In genomic region chr18:68041327-68041726, GRCh38 we compare ENCODE assay signal across 32 cellular contexts.
"Had no signal": no experiment of that assay in that cellular context is flagged by ENCODE, and none has a peak within 500 bp of the region (broad histone marks: within the 10 kb centered on the region; RNA-seq: fewer than 3 reads in every experiment).

No MANE protein-coding gene starts in this region.

- ATAC-seq: activated naive CD8-positive, alpha-beta T cell treated with anti-CD3 and anti-CD28 coated beads, Interleukin-2, amount 50 U/mL, for 24 hours; effector memory CD8-positive, alpha-beta T cell; gastroesophageal sphincter; left colon; natural killer cell treated with Interleukin-12 subunit alpha and Interleukin-12 subunit beta and Interleukin-15 and Interleukin-18, amount 100 ng/mL, for 72 hours; sciatic nerve; stimulated activated memory B cell treated with anti-CD40 and anti-IgM and Interleukin-4, amounts not matched to agents 10 μg/mL and 1 μg/mL and 100 μg/mL, for 72 hours; stimulated activated naive CD8-positive, alpha-beta T cell treated with anti-CD3 and anti-CD28 coated beads, Interleukin-15, amount 100 ng/mL, for 72 hours had no signal

- H3K4me1 ChIP-seq: gastroesophageal sphincter, prostate gland, uterus had no signal

- H3K4me3 Mint-ChIP-seq: activated naive CD4-positive, alpha-beta T cell treated with anti-CD3 and anti-CD28 coated beads, Interleukin-2, amount 50 U/mL, for 24 hours; activated naive CD8-positive, alpha-beta T cell treated with anti-CD3 and anti-CD28 coated beads, Interleukin-2, amount 50 U/mL, for 24 hours; activated T-cell treated with anti-CD3 and anti-CD28 coated beads, Interleukin-2, amount 50 U/mL, for 24 hours; effector memory CD8-positive, alpha-beta T cell; natural killer cell treated with Interleukin-12 subunit alpha and Interleukin-12 subunit beta and Interleukin-15 and Interleukin-18, amount 100 ng/mL, for 72 hours; stimulated activated memory B cell treated with anti-CD40 and anti-IgM and Interleukin-4, amounts not matched to agents 10 μg/mL and 1 μg/mL and 100 μg/mL, for 72 hours; stimulated activated naive CD8-positive, alpha-beta T cell treated with anti-CD3 and anti-CD28 coated beads, Interleukin-15, amount 100 ng/mL, for 72 hours; T-helper 1 cell treated with Interleukin-12 subunit alpha and Interleukin-12 subunit beta and Interleukin-4 antibody, amounts not matched to agents 30 μg/mL and 1 μg/mL, for 36 hours; type B pancreatic cell had no signal

- H3K36me3 ChIP-seq: gastroesophageal sphincter, neutrophil, ovary, prostate gland, uterus had no signal

- H3K27me3 Mint-ChIP-seq: activated naive CD4-positive, alpha-beta T cell treated with anti-CD3 and anti-CD28 coated beads, Interleukin-2, amount 50 U/mL, for 24 hours; activated naive CD8-positive, alpha-beta T cell treated with anti-CD3 and anti-CD28 coated beads, Interleukin-2, amount 50 U/mL, for 24 hours; activated T-cell treated with anti-CD3 and anti-CD28 coated beads, Interleukin-2, amount 50 U/mL, for 24 hours; effector memory CD8-positive, alpha-beta T cell; natural killer cell treated with Interleukin-12 subunit alpha and Interleukin-12 subunit beta and Interleukin-15 and Interleukin-18, amount 100 ng/mL, for 72 hours; stimulated activated memory B cell treated with anti-CD40 and anti-IgM and Interleukin-4, amounts not matched to agents 10 μg/mL and 1 μg/mL and 100 μg/mL, for 72 hours; stimulated activated naive CD8-positive, alpha-beta T cell treated with anti-CD3 and anti-CD28 coated beads, Interleukin-15, amount 100 ng/mL, for 72 hours; type B pancreatic cell had no signal

- H3K27me3 ChIP-seq: gastroesophageal sphincter, neutrophil, ovary, uterus had no signal

- H3K4me2 ChIP-seq: smooth muscle cell had no signal

- H3K9me3 Mint-ChIP-seq: activated naive CD4-positive, alpha-beta T cell treated with anti-CD3 and anti-CD28 coated beads, Interleukin-2, amount 50 U/mL, for 24 hours; activated naive CD8-positive, alpha-beta T cell treated with anti-CD3 and anti-CD28 coated beads, Interleukin-2, amount 50 U/mL, for 24 hours; activated T-cell treated with anti-CD3 and anti-CD28 coated beads, Interleukin-2, amount 50 U/mL, for 24 hours; natural killer cell treated with Interleukin-12 subunit alpha and Interleukin-12 subunit beta and Interleukin-15 and Interleukin-18, amount 100 ng/mL, for 72 hours; stimulated activated memory B cell treated with anti-CD40 and anti-IgM and Interleukin-4, amounts not matched to agents 10 μg/mL and 1 μg/mL and 100 μg/mL, for 72 hours; stimulated activated naive CD8-positive, alpha-beta T cell treated with anti-CD3 and anti-CD28 coated beads, Interleukin-15, amount 100 ng/mL, for 72 hours; T-helper 1 cell treated with Interleukin-12 subunit alpha and Interleukin-12 subunit beta and Interleukin-4 antibody, amounts not matched to agents 30 μg/mL and 1 μg/mL, for 36 hours; type B pancreatic cell had no signal

- H3K27ac Mint-ChIP-seq: activated naive CD4-positive, alpha-beta T cell treated with anti-CD3 and anti-CD28 coated beads, Interleukin-2, amount 50 U/mL, for 24 hours; activated naive CD8-positive, alpha-beta T cell treated with anti-CD3 and anti-CD28 coated beads, Interleukin-2, amount 50 U/mL, for 24 hours; activated T-cell treated with anti-CD3 and anti-CD28 coated beads, Interleukin-2, amount 50 U/mL, for 24 hours; effector memory CD8-positive, alpha-beta T cell; natural killer cell treated with Interleukin-12 subunit alpha and Interleukin-12 subunit beta and Interleukin-15 and Interleukin-18, amount 100 ng/mL, for 72 hours; stimulated activated memory B cell treated with anti-CD40 and anti-IgM and Interleukin-4, amounts not matched to agents 10 μg/mL and 1 μg/mL and 100 μg/mL, for 72 hours; stimulated activated naive CD8-positive, alpha-beta T cell treated with anti-CD3 and anti-CD28 coated beads, Interleukin-15, amount 100 ng/mL, for 72 hours; T-helper 1 cell treated with Interleukin-12 subunit alpha and Interleukin-12 subunit beta and Interleukin-4 antibody, amounts not matched to agents 30 μg/mL and 1 μg/mL, for 36 hours; type B pancreatic cell had no signal

- H3K27ac ChIP-seq: gastroesophageal sphincter, neutrophil, ovary, prostate gland, uterus, VCaP had no signal

- H3K4me3 ChIP-seq: gastroesophageal sphincter, ovary, prostate gland, smooth muscle cell, uterus had no signal

- H3K4me1 Mint-ChIP-seq: activated naive CD4-positive, alpha-beta T cell treated with anti-CD3 and anti-CD28 coated beads, Interleukin-2, amount 50 U/mL, for 24 hours; activated naive CD8-positive, alpha-beta T cell treated with anti-CD3 and anti-CD28 coated beads, Interleukin-2, amount 50 U/mL, for 24 hours; stimulated activated memory B cell treated with anti-CD40 and anti-IgM and Interleukin-4, amounts not matched to agents 10 μg/mL and 1 μg/mL and 100 μg/mL, for 72 hours; stimulated activated naive CD8-positive, alpha-beta T cell treated with anti-CD3 and anti-CD28 coated beads, Interleukin-15, amount 100 ng/mL, for 72 hours had no signal

- H3K9me3 ChIP-seq: gastroesophageal sphincter, neutrophil, ovary, prostate gland, uterus had no signal

- DNase-seq: activated CD4-positive, alpha-beta T cell treated with anti-CD3 and anti-CD28 coated beads for 4 hours; activated CD4-positive, alpha-beta T cell treated with anti-CD3 and anti-CD28 coated beads, Interleukin-2, amount 50 U/mL, for 4 hours; activated gamma-delta T cell treated with Interleukin-2 at 50 U/mL for 16 hours; activated naive CD8-positive, alpha-beta T cell treated with anti-CD3 and anti-CD28 coated beads, Interleukin-2, amount 50 U/mL, for 24 hours; activated T-cell treated with anti-CD3 and anti-CD28 coated beads, Interleukin-2, amount 50 U/mL, for 24 hours; amygdala; caudate nucleus; cortex of kidney; effector memory CD8-positive, alpha-beta T cell; hippocampal formation; left colon; ovary; retina; stimulated activated CD4-positive, alpha-beta T cell treated with anti-CD3 and anti-CD28 coated beads, Interleukin-1b, Interleukin-23, amount 100 ng/mL, for 48 hours; stimulated activated CD4-positive, alpha-beta T cell treated with anti-CD3 and anti-CD28 coated beads, Interleukin-4, amount 100 ng/mL, for 4 hours; stimulated activated CD8-positive, alpha-beta memory T cell treated with anti-CD3 and anti-CD28 coated beads, Interleukin-4, amount 100 ng/mL, for 48 hours; stimulated activated naive CD8-positive, alpha-beta T cell treated with anti-CD3 and anti-CD28 coated beads, Interleukin-15, amount 100 ng/mL, for 72 hours; substantia nigra; SW 1271; T-helper 9 cell; uterus had no signal

- H3K36me3 Mint-ChIP-seq: activated naive CD4-positive, alpha-beta T cell treated with anti-CD3 and anti-CD28 coated beads, Interleukin-2, amount 50 U/mL, for 24 hours; natural killer cell treated with Interleukin-12 subunit alpha and Interleukin-12 subunit beta and Interleukin-15 and Interleukin-18, amount 100 ng/mL, for 72 hours; stimulated activated memory B cell treated with anti-CD40 and anti-IgM and Interleukin-4, amounts not matched to agents 10 μg/mL and 1 μg/mL and 100 μg/mL, for 72 hours; type B pancreatic cell had no signal
